24 cellular contexts compared by ENCODE assay signal in genomic region chr5:2681476-2681875, GRCh38.
"Had no signal": no experiment of that assay in that cellular context is flagged by ENCODE, and none has a peak within 500 bp of the region (broad histone marks: within the 10 kb centered on the region; RNA-seq: fewer than 3 reads in every experiment).

No MANE protein-coding gene starts in this region.

- DNase-seq: Karpas-422, KBM-7, MV-4-11, NCI-H1048, NCI-H1105, NCI-H1417, NCI-H146, NCI-H1694 treated with DMSO at 0.1 percent for 48 hours, NCI-H1930, NCI-H2081, NCI-H2107, NCI-H2227 treated with DMSO at 0.1 percent for 48 hours, NCI-H524, NCI-H526 treated with DMSO at 0.1 percent for 48 hours, NCI-H748 treated with DMSO at 0.1 percent for 48 hours, Right ventricle myocardium superior, SK-N-SH, SW 1271, T-cell had no signal

- H3K9ac ChIP-seq: SK-N-SH had no signal

- H3K4me2 ChIP-seq: SK-N-SH had no signal

- FAIRE-seq: HTR-8/SVneo, RCC 7860 had no signal

- H3K9me3 Mint-ChIP-seq: T-helper 1 cell treated with Interleukin-12 subunit alpha and Interleukin-12 subunit beta and Interleukin-4 antibody, amounts not matched to agents 30 μg/mL and 1 μg/mL, for 36 hours had no signal

- H3K4me3 Mint-ChIP-seq: IgD-negative memory B cell; T-cell; T-helper 1 cell treated with Interleukin-12 subunit alpha and Interleukin-12 subunit beta and Interleukin-4 antibody, amounts not matched to agents 30 μg/mL and 1 μg/mL, for 36 hours had no signal

- ATAC-seq: T-cell had no signal

- H3K36me3 Mint-ChIP-seq: IgD-negative memory B cell, T-cell had no signal

- H3K27ac Mint-ChIP-seq: IgD-negative memory B cell; T-cell; T-helper 1 cell treated with Interleukin-12 subunit alpha and Interleukin-12 subunit beta and Interleukin-4 antibody, amounts not matched to agents 30 μg/mL and 1 μg/mL, for 36 hours had no signal

- H3K27me3 Mint-ChIP-seq: IgD-negative memory B cell, T-cell had no signal

- H3K9me3 ChIP-seq: SK-N-SH had no signal

- H3K4me1 Mint-ChIP-seq: IgD-negative memory B cell, T-cell had no signal

- H3K27ac ChIP-seq: HL-60 had no signal
